In genomic region chr1:6106321-6106731, GRCh38 we compare ENCODE assay signal across 14 cellular contexts.
DNase-seq lines count a peak whose midpoint lies in the region; ATAC-seq and TF ChIP-seq lines count a peak whose summit lies in the region.
"Had no signal": no experiment of that assay in that cellular context is flagged by ENCODE, and none has a peak within 500 bp of the region (broad histone marks: within the 10 kb centered on the region; RNA-seq: fewer than 3 reads in every experiment).

No MANE protein-coding gene starts in this region.

- H3K4me3 ChIP-seq in mesenchymal stem cell (ENCODE audit: insufficient read depth in 1 of 2, low read depth in 1 of 2, low read length in 2 of 2), result no peak overlapping the region
- no peak overlapping the region for H3K4me3 ChIP-seq in aorta (ENCODE audit: low read length in 2 of 2)
- H3K4me3 ChIP-seq in A673 (ENCODE audit: low read depth, low read length, poor library complexity, severe bottlenecking), result no peak overlapping the region
- H3K4me3 ChIP-seq: GM23248, HAP-1 had no signal

- CTCF ChIA-PET in A673 (lab: Charles Lee), result no interaction called here

- peaks cover 5% of the 10 kb centered on the region for H3K4me1 ChIP-seq in mesenchymal stem cell (ENCODE audit: control insufficient read depth, insufficient read depth, low read depth, low read length)
- no peaks in the 10 kb centered on the region for H3K4me1 ChIP-seq in aorta (ENCODE audit: control insufficient read depth in 1 of 2, insufficient read depth in 2 of 2, low read length in 2 of 2)
- no peaks in the 10 kb centered on the region for H3K4me1 ChIP-seq in A673 (ENCODE audit: insufficient read depth, low read length, poor library complexity, severe bottlenecking)
- H3K4me1 ChIP-seq: HAP-1 had no signal

- no peak overlapping the region for H2AFZ ChIP-seq in mesenchymal stem cell (ENCODE audit: low read depth, low read length)
- H2AFZ ChIP-seq: GM23248 had no signal

- H3K79me1 ChIP-seq in mesenchymal stem cell (replicated peaks; ENCODE audit: low read length, poor library complexity, severe bottlenecking), result no peaks in the 10 kb centered on the region

- no peak overlapping the region for H3K4ac ChIP-seq in mesenchymal stem cell (ENCODE audit: low read depth in 1 of 2, low read length in 2 of 2)

- peak overlapping the region; percentile 53 for H4K91ac ChIP-seq in mesenchymal stem cell (ENCODE audit: low read length)

- H2BK5ac ChIP-seq in mesenchymal stem cell (ENCODE audit: low read depth, low read length, poor library complexity, severe bottlenecking), result no peak overlapping the region

- peak; percentile 48 for DNase-seq in Right ventricle myocardium inferior (ENCODE audit: missing footprints)
- no peak for DNase-seq in left cardiac atrium
- DNase-seq in glutamatergic neuron, result peak; percentile 24
- DNase-seq in mesenchymal stem cell, result no peak
- peak; percentile 35 to 69 for DNase-seq in aorta
- DNase-seq in A673 (ENCODE audit: low spot score), result no peak
- DNase-seq in NCI-H1436 treated with DMSO at 0.1 percent for 48 hours (lab: John Stamatoyannopoulos, UW), result no peak
- DNase-seq: AML-193; CD4-positive, alpha-beta memory T cell; DMS79; GDM1; GM23248 had no signal

- no peaks in the 10 kb centered on the region for H3K36me3 ChIP-seq in mesenchymal stem cell (ENCODE audit: control insufficient read depth in 1 of 2, insufficient read depth in 2 of 2, low read depth in 1 of 2, low read length in 2 of 2)
- H3K36me3 ChIP-seq in aorta (ENCODE audit: control insufficient read depth in 1 of 2, insufficient read depth in 2 of 2, low read length in 1 of 2), result no peaks in the 10 kb centered on the region
- no peaks in the 10 kb centered on the region for H3K36me3 ChIP-seq in A673 (ENCODE audit: insufficient read depth, low read length, poor library complexity, severe bottlenecking)
- H3K36me3 ChIP-seq: HAP-1 had no signal

- H2BK12ac ChIP-seq in mesenchymal stem cell (ENCODE audit: low read length in 2 of 2), result no peak overlapping the region

- H3K27me3 ChIP-seq in mesenchymal stem cell (ENCODE audit: control insufficient read depth in 1 of 2, insufficient read depth in 1 of 2, low read length in 2 of 2), result peaks cover 0 to 69% of the 10 kb centered on the region in 2 experiments
- no peaks in the 10 kb centered on the region for H3K27me3 ChIP-seq in aorta (ENCODE audit: control insufficient read depth in 1 of 2, insufficient read depth in 2 of 2, low read length in 1 of 2)
- no peaks in the 10 kb centered on the region for H3K27me3 ChIP-seq in A673 (replicated peaks; ENCODE audit: insufficient read depth, low read depth, low read length, poor library complexity)

- H3K36me3 Mint-ChIP-seq in glutamatergic neuron (ENCODE audit: unreplicated experiment), result no peaks in the 10 kb centered on the region
- H3K36me3 Mint-ChIP-seq: CD14-positive monocyte; CD4-positive, alpha-beta memory T cell had no signal

- no peak overlapping the region for H3K4me2 ChIP-seq in mesenchymal stem cell (ENCODE audit: low read length, poor library complexity, severe bottlenecking)

- TF ChIP-seq CTCF in glutamatergic neuron (IDR thresholded peaks at IDR 0.05; ENCODE audit: partially characterized antibody, unreplicated experiment) (no peak), A673 (conservative IDR thresholded peaks at IDR 0.05; ENCODE audit: low read depth, low read length) (no peak)

- peaks cover 3% of the 10 kb centered on the region for H3K9me3 Mint-ChIP-seq in glutamatergic neuron (ENCODE audit: unreplicated experiment)
- H3K9me3 Mint-ChIP-seq: CD4-positive, alpha-beta memory T cell had no signal

- no peak overlapping the region for H4K8ac ChIP-seq in mesenchymal stem cell (ENCODE audit: low read length)

- no peak overlapping the region for H2AK5ac ChIP-seq in mesenchymal stem cell (ENCODE audit: low read length, severe bottlenecking)

- no peaks in the 10 kb centered on the region for H3K9me3 ChIP-seq in mesenchymal stem cell (ENCODE audit: control insufficient read depth, low read length)
- no peaks in the 10 kb centered on the region for H3K9me3 ChIP-seq in aorta (ENCODE audit: control insufficient read depth, low read length)
- no peaks in the 10 kb centered on the region for H3K9me3 ChIP-seq in A673 (ENCODE audit: low read depth, low read length, poor library complexity, severe bottlenecking)
- H3K9me3 ChIP-seq: HAP-1 had no signal

- H3K27ac Mint-ChIP-seq in glutamatergic neuron (ENCODE audit: unreplicated experiment), result no peak overlapping the region

- ATAC-seq in Right ventricle myocardium inferior (no peak), left cardiac atrium (no peak), aorta (ENCODE audit: low FRiP score) (no peak)

- H3K23ac ChIP-seq in mesenchymal stem cell (ENCODE audit: low read length in 2 of 2), result no peak overlapping the region

- no peak overlapping the region for H3K27ac ChIP-seq in mesenchymal stem cell (ENCODE audit: low read length, poor library complexity, severe bottlenecking)
- no peak overlapping the region for H3K27ac ChIP-seq in aorta (ENCODE audit: low read depth in 1 of 2, low read length in 2 of 2)
- no peak overlapping the region for H3K27ac ChIP-seq in A673 (ENCODE audit: low read depth, low read length, poor library complexity, severe bottlenecking)
- H3K27ac ChIP-seq: GM23248 had no signal

- H3K14ac ChIP-seq in mesenchymal stem cell (ENCODE audit: low read length in 2 of 2), result no peak overlapping the region

- H3K27me3 Mint-ChIP-seq in glutamatergic neuron (ENCODE audit: unreplicated experiment), result peaks cover 9% of the 10 kb centered on the region

- no peak overlapping the region for H3K4me3 Mint-ChIP-seq in glutamatergic neuron (ENCODE audit: unreplicated experiment)
- H3K4me3 Mint-ChIP-seq: CD14-positive monocyte; CD4-positive, alpha-beta memory T cell had no signal

- BruUV-seq in A673 (replicated peaks; lab: Mats Ljungman, UMichigan), result no TSS peak

- 90% methylated on average over 24 of the region's 28 CpGs for WGBS in mesenchymal stem cell
- 90 to 91% methylated on average over 28 of the region's 28 CpGs for WGBS in aorta, 2 donors

- no peak overlapping the region for H2BK15ac ChIP-seq in mesenchymal stem cell (ENCODE audit: low read depth, poor library complexity, severe bottlenecking)

- POLR2A ChIA-PET in A673 (lab: Charles Lee; ENCODE audit: low non-redundant PET), result no interaction called here

- no peaks in the 10 kb centered on the region for H3K4me1 Mint-ChIP-seq in glutamatergic neuron (ENCODE audit: low read depth, unreplicated experiment)
- H3K4me1 Mint-ChIP-seq: CD14-positive monocyte had no signal

- H3K9ac ChIP-seq in mesenchymal stem cell (ENCODE audit: low read length), result no peak overlapping the region
- H3K9ac ChIP-seq: GM23248 had no signal

- intact Hi-C loops in Right ventricle myocardium inferior (cut with DNase I) (no loop called here), left cardiac atrium (cut with DNase I) (loop anchor here in 1 of 2 donors (10.0 kb wide), 1 partner anchor 138 kb away; the partner anchor contains the start of gene HES3), aorta (cut with DNase I) (no loop called here), A673 (cut with micrococcal nuclease; ENCODE audit: unreplicated experiment) (loop anchor here (5.0 kb wide), 2 partner anchors 76 to 296 kb away; partner anchors contain the start of gene CHD5)

- no peak overlapping the region for H2BK120ac ChIP-seq in mesenchymal stem cell (ENCODE audit: low read depth, low read length)

- H3K18ac ChIP-seq in mesenchymal stem cell (ENCODE audit: low read depth in 1 of 2, low read length in 2 of 2), result no peak overlapping the region

Comparison
In these comparisons a context has a peak if more than half of its experiments do, and no peak if none do; other contexts are left out.
1. DNase-seq: peak in Right ventricle myocardium inferior (single experiment), glutamatergic neuron (single experiment) and aorta (2 of 2); none in left cardiac atrium (single experiment), mesenchymal stem cell (single experiment), A673 (single experiment) and NCI-H1436 treated with DMSO at 0.1 percent for 48 hours (single experiment).